In genomic region chr20:45266977-45267376, GRCh38 we compare ENCODE assay signal across 25 cellular contexts. TPM values are rescaled to one million over a fixed set of nuclear protein-coding genes. Genes with fewer than 3 reads are reported as not detected.
"Had no signal": no experiment of that assay in that cellular context is flagged by ENCODE, and none has a peak within 500 bp of the region (broad histone marks: within the 10 kb centered on the region; RNA-seq: fewer than 3 reads in every experiment).

No MANE protein-coding gene starts in this region.

- H3K36me3 Mint-ChIP-seq: naive thymus-derived CD4-positive, alpha-beta T cell; type B pancreatic cell had no signal

- H3K27ac Mint-ChIP-seq: activated CD8-positive, alpha-beta T cell treated with anti-CD3 and anti-CD28 coated beads, Interleukin-2, amount 10 ng/mL, durations not matched to agents 7 days and 5 days; activated naive CD8-positive, alpha-beta T cell treated with anti-CD3 and anti-CD28 coated beads, Interleukin-2, amount 50 U/mL, for 24 hours; activated T-helper 1 cell treated with anti-CD3 and anti-CD28 coated beads, Interleukin-12 subunit alpha, Interleukin-12 subunit beta, Interleukin-2, Interleukin-4 antibody, amounts not matched to agents 30 ng/mL and 10 ng/mL and 1 ng/mL, durations not matched to agents 14 hours and 24 hours and 36 hours; naive thymus-derived CD4-positive, alpha-beta T cell; progenitor cell of endocrine pancreas; type B pancreatic cell had no signal

- ATAC-seq: activated CD8-positive, alpha-beta T cell treated with anti-CD3 and anti-CD28 coated beads, Interleukin-2, amount 10 ng/mL, durations not matched to agents 7 days and 5 days; activated naive CD8-positive, alpha-beta T cell treated with anti-CD3 and anti-CD28 coated beads, Interleukin-2, amount 50 U/mL, for 24 hours; gastrocnemius medialis; left colon; lower lobe of right lung; naive thymus-derived CD4-positive, alpha-beta T cell had no signal

- H3K4me1 ChIP-seq: gastrocnemius medialis, lower lobe of right lung, vagina had no signal

- H3K27ac ChIP-seq: cardiac muscle cell, esophagus squamous epithelium, gastrocnemius medialis, lower lobe of right lung, thoracic aorta, vagina had no signal

- H3K27me3 ChIP-seq: cardiac muscle cell, vagina had no signal

- FAIRE-seq: TTC549 had no signal

- H3K9me3 ChIP-seq: esophagus squamous epithelium, gastrocnemius medialis, lower lobe of right lung, thoracic aorta, vagina had no signal

- H3K4me1 Mint-ChIP-seq: activated naive CD8-positive, alpha-beta T cell treated with anti-CD3 and anti-CD28 coated beads, Interleukin-2, amount 50 U/mL, for 24 hours; naive thymus-derived CD4-positive, alpha-beta T cell had no signal

- H3K9me3 Mint-ChIP-seq: activated naive CD8-positive, alpha-beta T cell treated with anti-CD3 and anti-CD28 coated beads, Interleukin-2, amount 50 U/mL, for 24 hours; activated T-helper 1 cell treated with anti-CD3 and anti-CD28 coated beads, Interleukin-12 subunit alpha, Interleukin-12 subunit beta, Interleukin-2, Interleukin-4 antibody, amounts not matched to agents 30 ng/mL and 10 ng/mL and 1 ng/mL, durations not matched to agents 14 hours and 24 hours and 36 hours; type B pancreatic cell had no signal

- DNase-seq: activated CD4-positive, alpha-beta T cell treated with anti-CD3 and anti-CD28 coated beads for 1 hour; activated CD4-positive, alpha-beta T cell treated with anti-CD3 and anti-CD28 coated beads, Interleukin-2, amount 50 U/mL, for 1 hour; activated gamma-delta T cell; activated naive CD4-positive, alpha-beta T cell treated with anti-CD3 and anti-CD28 coated beads, Interleukin-2, amount 50 U/mL, for 16 hours; activated naive CD8-positive, alpha-beta T cell treated with anti-CD3 and anti-CD28 coated beads, Interleukin-2, amount 50 U/mL, for 24 hours; effector CD4-positive, alpha-beta T cell; esophagus squamous epithelium; gastrocnemius medialis; hippocampal formation; left colon; lower lobe of right lung; mesendoderm; naive thymus-derived CD4-positive, alpha-beta T cell; stimulated activated CD4-positive, alpha-beta T cell treated with anti-CD3 and anti-CD28 coated beads, Interleukin-4, amount 100 ng/mL, for 24 hours; stimulated activated naive CD4-positive, alpha-beta T cell treated with Interleukin-2 at 50 U/mL for 16 hours had no signal

- H3K4me3 Mint-ChIP-seq: activated CD8-positive, alpha-beta T cell treated with anti-CD3 and anti-CD28 coated beads, Interleukin-2, amount 10 ng/mL, durations not matched to agents 7 days and 5 days; activated naive CD8-positive, alpha-beta T cell treated with anti-CD3 and anti-CD28 coated beads, Interleukin-2, amount 50 U/mL, for 24 hours; activated T-helper 1 cell treated with anti-CD3 and anti-CD28 coated beads, Interleukin-12 subunit alpha, Interleukin-12 subunit beta, Interleukin-2, Interleukin-4 antibody, amounts not matched to agents 30 ng/mL and 10 ng/mL and 1 ng/mL, durations not matched to agents 14 hours and 24 hours and 36 hours; naive thymus-derived CD4-positive, alpha-beta T cell; type B pancreatic cell had no signal

- H3K36me3 ChIP-seq: cardiac muscle cell, esophagus squamous epithelium, gastrocnemius medialis, lower lobe of right lung, thoracic aorta, vagina had no signal

- H3K4me3 ChIP-seq: cardiac muscle cell, esophagus squamous epithelium, gastrocnemius medialis, lower lobe of right lung, thoracic aorta, vagina had no signal

RNA-seq across cellular contexts. Expression of gene SLPI, which starts 12.6 kb away (rescaled TPM):
- total RNA-seq: activated CD8-positive, alpha-beta T cell treated with anti-CD3 and anti-CD28 coated beads, Interleukin-2, amount 10 ng/mL, durations not matched to agents 7 days and 5 days; activated T-helper 1 cell treated with anti-CD3 and anti-CD28 coated beads, Interleukin-12 subunit alpha, Interleukin-12 subunit beta, Interleukin-2, Interleukin-4 antibody, amounts not matched to agents 30 ng/mL and 10 ng/mL and 1 ng/mL, durations not matched to agents 14 hours and 24 hours and 36 hours; cardiac muscle cell; osteocyte; progenitor cell of endocrine pancreas had no signal
- polyA plus RNA-seq: naive thymus-derived CD4-positive, alpha-beta T cell had no signal

RNA-seq across cellular contexts. Expression of gene RBPJL, which starts 39.7 kb away (rescaled TPM):
- total RNA-seq: activated CD8-positive, alpha-beta T cell treated with anti-CD3 and anti-CD28 coated beads, Interleukin-2, amount 10 ng/mL, durations not matched to agents 7 days and 5 days; cardiac muscle cell; chondrocyte; esophagus squamous epithelium; gastrocnemius medialis; left colon; lower lobe of right lung; naive thymus-derived CD4-positive, alpha-beta T cell; osteocyte; thoracic aorta; vagina had no signal
- polyA plus RNA-seq: cardiac muscle cell; naive thymus-derived CD4-positive, alpha-beta T cell had no signal

RNA-seq across cellular contexts. Expression of gene MATN4, which starts 41.1 kb away (rescaled TPM):
- total RNA-seq: cardiac muscle cell, gastrocnemius medialis, left colon, lower lobe of right lung, osteocyte, progenitor cell of endocrine pancreas, vagina had no signal
- polyA plus RNA-seq: cardiac muscle cell; naive thymus-derived CD4-positive, alpha-beta T cell had no signal

RNA-seq across cellular contexts. Expression of gene SEMG2, which starts 45.8 kb away (rescaled TPM):
- total RNA-seq: activated CD8-positive, alpha-beta T cell treated with anti-CD3 and anti-CD28 coated beads, Interleukin-2, amount 10 ng/mL, durations not matched to agents 7 days and 5 days; activated T-helper 1 cell treated with anti-CD3 and anti-CD28 coated beads, Interleukin-12 subunit alpha, Interleukin-12 subunit beta, Interleukin-2, Interleukin-4 antibody, amounts not matched to agents 30 ng/mL and 10 ng/mL and 1 ng/mL, durations not matched to agents 14 hours and 24 hours and 36 hours; cardiac muscle cell; chondrocyte; esophagus squamous epithelium; gastrocnemius medialis; left colon; lower lobe of right lung; naive thymus-derived CD4-positive, alpha-beta T cell; osteocyte; progenitor cell of endocrine pancreas; thoracic aorta; vagina had no signal
- polyA plus RNA-seq: cardiac muscle cell; naive thymus-derived CD4-positive, alpha-beta T cell had no signal
